ENCODE assay signal across 7 cellular contexts in the genomic region with DNA sequence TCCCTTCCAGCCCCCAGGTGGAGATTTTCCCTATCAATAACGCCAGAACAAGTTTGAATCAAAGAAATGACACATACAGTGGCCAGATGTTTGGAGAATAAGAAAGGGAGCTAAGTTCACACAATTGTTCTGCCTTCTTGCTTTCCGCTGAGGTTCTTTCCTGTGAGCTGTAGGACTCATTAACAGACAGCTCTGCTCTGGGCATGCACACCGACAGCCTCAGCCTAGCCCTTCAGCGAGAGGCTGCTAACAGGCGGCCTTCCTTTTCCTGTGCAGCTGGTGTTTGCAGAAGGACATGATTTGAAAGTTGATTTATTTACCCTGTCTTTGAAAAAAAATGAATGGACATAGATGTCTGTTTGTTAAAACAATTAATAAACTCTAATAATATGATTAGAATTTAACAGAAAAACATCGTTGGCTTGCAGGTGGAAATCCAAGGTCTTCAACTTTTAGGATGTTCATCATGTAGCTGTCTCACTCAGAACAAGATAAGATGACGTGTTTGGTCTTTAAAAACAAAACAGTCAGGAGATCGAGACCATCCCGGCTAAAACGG.
A peak's percentile ranks its signal among the peaks of the same experiment; 100 is the strongest.
DNase-seq lines count a peak whose midpoint lies in the region; ATAC-seq and TF ChIP-seq lines count a peak whose summit lies in the region.

No MANE protein-coding gene starts in this region.

- no peaks in the 10 kb centered on the region for H3K79me2 ChIP-seq in smooth muscle cell (ENCODE audit: low read depth)

- peak; percentile 2 for DNase-seq in T-helper 9 cell
- peak; percentile 53 to 57 (median 56) for DNase-seq in immature natural killer cell
- no peak for DNase-seq in smooth muscle cell (lab: John Stamatoyannopoulos, UW; ENCODE audit: unreplicated experiment)
- DNase-seq in nephron progenitor cell = no peak

- H3K4me1 Mint-ChIP-seq in immature natural killer cell (peaks cover 49% of the 10 kb centered on the region in 2 donors), nephron progenitor cell (peaks cover 59% of the 10 kb centered on the region)

- no peak overlapping the region for H3K9ac ChIP-seq in smooth muscle cell (ENCODE audit: low read depth)

- no peaks in the 10 kb centered on the region for H3F3A ChIP-seq in smooth muscle cell (ENCODE audit: low read depth)

- H3K27me3 Mint-ChIP-seq in immature natural killer cell (ENCODE audit: low read depth in 3 of 3) = peaks cover 0 to 4% (median 2%) of the 10 kb centered on the region in 3 donors
- peaks cover 3% of the 10 kb centered on the region for H3K27me3 Mint-ChIP-seq in nephron progenitor cell (ENCODE audit: low read depth, poor library complexity)

- H3K4me3 Mint-ChIP-seq in immature natural killer cell (peak overlapping the region; percentile 69 to 80 (median 79)), nephron progenitor cell (no peak overlapping the region)

- no peaks in the 10 kb centered on the region for H3K36me3 ChIP-seq in smooth muscle cell (ENCODE audit: low read depth)

- no peaks in the 10 kb centered on the region for H3K27me3 ChIP-seq in smooth muscle cell (ENCODE audit: low read depth)

- no peaks in the 10 kb centered on the region for H4K20me1 ChIP-seq in smooth muscle cell (ENCODE audit: low read depth)

- no peak overlapping the region for H3K4me2 ChIP-seq in smooth muscle cell

- 80% methylated on average over 10 of the region's 10 CpGs for WGBS in smooth muscle cell (ENCODE audit: low lambda C conversion rate)

- H3K27ac Mint-ChIP-seq in immature natural killer cell = peak overlapping the region in 5 of 6 donors; percentile 89 to 94 (median 91)
- no peak overlapping the region for H3K27ac Mint-ChIP-seq in nephron progenitor cell

- H3K9me3 ChIP-seq in smooth muscle cell (replicated peaks; ENCODE audit: low read depth) = no peaks in the 10 kb centered on the region

- no peaks in the 10 kb centered on the region for H3K36me3 Mint-ChIP-seq in immature natural killer cell
- H3K36me3 Mint-ChIP-seq in nephron progenitor cell (ENCODE audit: low read depth) = no peaks in the 10 kb centered on the region

- no peak overlapping the region for H3K27ac ChIP-seq in smooth muscle cell (ENCODE audit: low read depth)

- H3K4me3 ChIP-seq in smooth muscle cell = no peak overlapping the region

- no peak overlapping the region for H2AFZ ChIP-seq in smooth muscle cell (ENCODE audit: low read depth)

- H3K9me3 Mint-ChIP-seq in immature natural killer cell (no peaks in the 10 kb centered on the region), nephron progenitor cell (peaks cover 4% of the 10 kb centered on the region)

- TF ChIP-seq CTCF in smooth muscle cell (IDR thresholded peaks at IDR 0.05; ENCODE audit: borderline replicate concordance, insufficient read depth, poor library complexity, severe bottlenecking) (no peak), nephron progenitor cell (IDR thresholded peaks at IDR 0.05) (no peak)

- ATAC-seq in GM19351 (IDR thresholded peaks at IDR 0.05; ENCODE audit: unreplicated experiment) (peak; percentile 57), HG03097 (IDR thresholded peaks at IDR 0.05; ENCODE audit: low FRiP score, unreplicated experiment) (peak; percentile 90), GM21717 (IDR thresholded peaks at IDR 0.05; ENCODE audit: unreplicated experiment) (no peak)

- no peaks in the 10 kb centered on the region for H3K4me1 ChIP-seq in smooth muscle cell (ENCODE audit: low read depth)

Comparison
In these comparisons a context has a peak if more than half of its experiments do, and no peak if none do; other contexts are left out.
1. DNase-seq: peak in T-helper 9 cell (single experiment) and immature natural killer cell (3 of 3); none in smooth muscle cell (single experiment) and nephron progenitor cell (single experiment).